In the genomic region with DNA sequence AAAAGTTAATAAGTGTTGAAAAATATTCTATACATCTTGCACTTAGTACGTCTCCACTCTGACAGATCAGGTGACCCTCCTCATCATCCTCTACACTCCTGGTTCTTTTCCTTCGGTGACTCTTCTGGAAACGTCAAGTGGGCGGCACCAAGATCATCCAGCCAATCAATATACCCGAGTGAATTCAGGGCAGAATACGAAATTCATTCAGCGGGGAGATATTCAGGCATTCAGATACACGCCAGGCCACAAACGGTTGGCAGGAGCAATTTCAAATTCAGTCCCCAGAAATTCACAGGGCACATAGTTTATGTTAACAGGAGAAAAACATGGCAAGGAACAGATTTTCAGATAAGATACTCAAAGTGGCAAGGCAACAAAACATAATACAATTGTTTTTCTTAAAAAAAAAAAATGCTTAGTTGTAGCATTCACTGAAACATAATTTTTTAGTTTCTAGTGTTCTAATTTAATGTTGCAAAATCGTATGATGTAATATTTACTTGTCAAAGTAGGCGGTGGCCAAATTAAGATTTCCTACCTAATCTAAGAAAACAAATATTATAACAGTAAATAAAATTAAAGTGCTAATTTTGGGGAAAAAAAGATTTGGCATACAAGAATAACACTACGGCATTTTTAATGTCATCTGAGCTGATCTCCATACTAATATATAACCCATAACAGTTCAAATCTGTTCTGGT, we compare ENCODE assay signal across 8 cellular contexts. TPM values are rescaled to one million over a fixed set of nuclear protein-coding genes. Genes with fewer than 3 reads are reported as not detected.
DNase-seq lines count a peak whose midpoint lies in the region; ATAC-seq and TF ChIP-seq lines count a peak whose summit lies in the region.

No MANE protein-coding gene starts in this region.

- no peak overlapping the region for H2BK5ac ChIP-seq in H9 (ENCODE audit: insufficient read length, low read length)

- no peak overlapping the region for H3K4me2 ChIP-seq in H9 (ENCODE audit: insufficient read depth, insufficient read length, low read length)

- no peak overlapping the region for H3K4ac ChIP-seq in H9 (ENCODE audit: low read depth, low read length)

- H4K20me1 ChIP-seq in H9 (ENCODE audit: control insufficient read depth, insufficient read depth, insufficient read length): no peaks in the 10 kb centered on the region

- H3K27me3 Mint-ChIP-seq in H9 (ENCODE audit: low read depth): no peaks in the 10 kb centered on the region

- no peak overlapping the region for H2BK12ac ChIP-seq in H9 (ENCODE audit: insufficient read length, low read depth, low read length)

- H2BK20ac ChIP-seq in H9 (ENCODE audit: low read depth, low read length, poor library complexity, severe bottlenecking): no peak overlapping the region

- H3K79me2 ChIP-seq in H9 (ENCODE audit: insufficient read depth, low read length): peaks cover 25% of the 10 kb centered on the region; the same call in 1 of the 2 replicates

- peak overlapping the region in 2 of 3 experiments; percentile 3 to 80; a peak in 3 of 7 replicates for H3K27ac Mint-ChIP-seq in H9
- H3K27ac Mint-ChIP-seq in activated naive CD4-positive, alpha-beta T cell treated with anti-CD3 and anti-CD28 coated beads, Interleukin-2, amount 50 U/mL, for 72 hours: peak overlapping the region; percentile 80 to 100

- TF ChIP-seq CTCF in H9 (conservative IDR thresholded peaks at IDR 0.05): no peak

- no peak overlapping the region for H3K56ac ChIP-seq in H9 (ENCODE audit: insufficient read length, low read depth, low read length)

- no peak overlapping the region for H4K5ac ChIP-seq in H9 (ENCODE audit: insufficient read length, low read depth, low read length)

- H3K36me3 ChIP-seq in skeletal muscle tissue (ENCODE audit: control insufficient read depth in 3 of 3, insufficient read depth in 3 of 3, low read length in 3 of 3): peaks cover 34 to 41% (median 41%) of the 10 kb centered on the region in 3 donors

- no peak for ATAC-seq in activated naive CD4-positive, alpha-beta T cell treated with anti-CD3 and anti-CD28 coated beads, Interleukin-2, amount 50 U/mL, for 72 hours
- ATAC-seq in HG02759 (IDR thresholded peaks at IDR 0.05; ENCODE audit: unreplicated experiment) (no peak), GM21367 (IDR thresholded peaks at IDR 0.05; ENCODE audit: unreplicated experiment) (no peak)

- no peak overlapping the region for H2BK15ac ChIP-seq in H9 (ENCODE audit: low read depth, low read length)

- no peak overlapping the region for H2AK5ac ChIP-seq in H9 (ENCODE audit: insufficient read length, low read length)

- H3K4me1 Mint-ChIP-seq in H9: peaks cover 22 to 23% of the 10 kb centered on the region in 2 experiments

- H3K9ac ChIP-seq in H9 (ENCODE audit: extremely low read depth, insufficient read length, low read length) (no peak overlapping the region), skeletal muscle tissue (ENCODE audit: low read depth in 1 of 3, low read length in 3 of 3) (peak overlapping the region in 2 of 3 donors; percentile 4 to 12)

- no peak overlapping the region for H3K23ac ChIP-seq in H9 (ENCODE audit: insufficient read length, low read depth, low read length)

- no peak overlapping the region for H3K18ac ChIP-seq in H9 (ENCODE audit: insufficient read length, low read depth, low read length)

- peaks cover 44 to 69% (median 65%) of the 10 kb centered on the region in 3 experiments for H3K36me3 Mint-ChIP-seq in H9 (ENCODE audit: insufficient read depth in 1 of 3, low read depth in 3 of 3)
- peaks cover 61 to 82% of the 10 kb centered on the region in 2 donors for H3K36me3 Mint-ChIP-seq in activated naive CD4-positive, alpha-beta T cell treated with anti-CD3 and anti-CD28 coated beads, Interleukin-2, amount 50 U/mL, for 72 hours

- no peak overlapping the region for H2BK120ac ChIP-seq in H9 (ENCODE audit: low read depth, low read length, poor library complexity, severe bottlenecking)

- H4K91ac ChIP-seq in H9 (ENCODE audit: insufficient read length, low read depth, low read length): no peak overlapping the region

- H3T11ph ChIP-seq in H9 (ENCODE audit: low read length): no peak overlapping the region

- peaks cover 10% of the 10 kb centered on the region for H3K23me2 ChIP-seq in H9 (ENCODE audit: insufficient read length, low read depth, low read length, poor library complexity, severe bottlenecking)

- no peak for DNase-seq in H9
- peak in 1 of 2 donors; percentile 27 for DNase-seq in activated naive CD4-positive, alpha-beta T cell treated with anti-CD3 and anti-CD28 coated beads, Interleukin-2, amount 50 U/mL, for 72 hours (ENCODE audit: low spot score in 2 of 2)
- peak; percentile 36 for DNase-seq in hepatic stellate cell (ENCODE audit: low spot score)
- no peak for DNase-seq in NCI-H1417 (lab: John Stamatoyannopoulos, UW)
- DNase-seq in GOT3 (lab: John Stamatoyannopoulos, UW): no peak

- H3K27ac ChIP-seq in H9 (ENCODE audit: insufficient read length, low read depth, low read length) (no peak overlapping the region), skeletal muscle tissue (ENCODE audit: low read depth, low read length) (peak overlapping the region; percentile 21)

- no peaks in the 10 kb centered on the region for H3K9me3 Mint-ChIP-seq in H9
- H3K9me3 Mint-ChIP-seq in activated naive CD4-positive, alpha-beta T cell treated with anti-CD3 and anti-CD28 coated beads, Interleukin-2, amount 50 U/mL, for 72 hours: no peaks in the 10 kb centered on the region

- H2AFZ ChIP-seq in H9 (ENCODE audit: low read length): no peak overlapping the region

- H3K4me1 ChIP-seq in H9 (ENCODE audit: insufficient read depth, low read length): no peaks in the 10 kb centered on the region
- peaks cover 23 to 27% (median 24%) of the 10 kb centered on the region in 3 donors for H3K4me1 ChIP-seq in skeletal muscle tissue (ENCODE audit: control insufficient read depth in 3 of 3, insufficient read depth in 3 of 3, low read length in 3 of 3)

- H3K9me3 ChIP-seq in H9 (ENCODE audit: control insufficient read depth, low read depth, low read length): no peaks in the 10 kb centered on the region
- H3K9me3 ChIP-seq in skeletal muscle tissue (ENCODE audit: control insufficient read depth in 3 of 3, low read length in 3 of 3): no peaks in the 10 kb centered on the region

- no peak overlapping the region for H3K14ac ChIP-seq in H9 (ENCODE audit: insufficient read depth, low read length)

- no peak overlapping the region for H4K8ac ChIP-seq in H9 (replicated peaks; ENCODE audit: insufficient read length, low read depth, low read length)

- H3K27me3 ChIP-seq in H9 (ENCODE audit: insufficient read depth, low read length) (no peaks in the 10 kb centered on the region), skeletal muscle tissue (ENCODE audit: control insufficient read depth in 3 of 3, insufficient read depth in 3 of 3, low read length in 3 of 3) (no peaks in the 10 kb centered on the region)

- no CpG with 5 or more reads among the region's 12 CpGs for WGBS in H9 (ENCODE audit: extremely low coverage, insufficient read length, low lambda C conversion rate)

- H3K4me3 Mint-ChIP-seq in H9: peak overlapping the region in 1 of 2 experiments; percentile 30; a peak in 1 of 5 replicates

- H3K79me1 ChIP-seq in H9 (ENCODE audit: insufficient read depth, low read depth, low read length, poor library complexity, severe bottlenecking): peaks cover 7% of the 10 kb centered on the region

- peak overlapping the region in 2 of 3 donors; percentile 38 to 100 for H3K4me3 ChIP-seq in skeletal muscle tissue (ENCODE audit: low read length in 3 of 3)

RNA-seq across cellular contexts. Expression of a gene that starts 4.2 kb away (rescaled TPM):
- 46.8 and 49.4 TPM in 2 replicates for total RNA-seq in H9 (2021)
- total RNA-seq in activated naive CD4-positive, alpha-beta T cell treated with anti-CD3 and anti-CD28 coated beads, Interleukin-2, amount 50 U/mL, for 72 hours: 100 to 1,000 TPM; 138 to 261 TPM
- total RNA-seq in skeletal muscle tissue: 99.2 TPM

RNA-seq across cellular contexts. Expression of a gene that starts 28.6 kb away (rescaled TPM):
- 56.5 and 63.4 TPM in 2 replicates for total RNA-seq in H9 (2021)
- 10 to 100 TPM; 62.8 to 86.4 TPM for total RNA-seq in activated naive CD4-positive, alpha-beta T cell treated with anti-CD3 and anti-CD28 coated beads, Interleukin-2, amount 50 U/mL, for 72 hours
- 63.7 TPM for total RNA-seq in skeletal muscle tissue

RNA-seq across cellular contexts. Expression of a gene that starts 28.9 kb away (rescaled TPM):
- total RNA-seq in H9 (2021): 55.4 and 56.5 TPM in 2 replicates
- total RNA-seq in activated naive CD4-positive, alpha-beta T cell treated with anti-CD3 and anti-CD28 coated beads, Interleukin-2, amount 50 U/mL, for 72 hours: 10 to 100 TPM; 17.2 to 36.7 TPM
- total RNA-seq in skeletal muscle tissue: 23.0 TPM

RNA-seq across cellular contexts. Expression of a gene that starts 48.5 kb away (rescaled TPM):
- 366 and 370 TPM in 2 replicates for total RNA-seq in H9 (2021)
- total RNA-seq in activated naive CD4-positive, alpha-beta T cell treated with anti-CD3 and anti-CD28 coated beads, Interleukin-2, amount 50 U/mL, for 72 hours: 100 to 1,000 TPM; 492 to 527 TPM
- 180 TPM for total RNA-seq in skeletal muscle tissue
